Comparison of ENCODE assay signal across 7 cellular contexts in the genomic region with DNA sequence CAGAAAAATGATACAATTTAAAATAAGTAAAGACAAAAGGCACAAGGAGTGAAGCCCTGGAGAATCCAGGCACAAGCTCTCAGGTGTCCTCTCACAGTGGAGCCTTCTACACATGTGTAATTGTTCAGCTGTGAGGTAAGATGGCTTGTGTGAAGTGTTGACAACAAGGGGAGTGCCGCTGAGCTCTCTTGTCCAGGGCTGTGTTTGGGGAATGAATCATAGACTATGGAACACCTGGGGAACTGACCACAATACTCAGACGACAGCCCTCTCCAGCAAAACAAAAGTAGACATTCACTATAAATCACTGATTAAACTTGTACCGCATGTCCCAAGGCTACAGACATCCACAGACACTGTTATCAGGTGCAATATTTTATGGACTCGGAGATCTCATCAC.
DNase-seq lines count a peak whose midpoint lies in the region; ATAC-seq, FAIRE-seq and TF ChIP-seq lines count a peak whose summit lies in the region.
"Not testable (repeated sequence)": the region's sequence is repeated elsewhere in the genome, so short reads cannot be mapped to it uniquely, and the experiment has no call there.

No MANE protein-coding gene starts in this region.

- not testable (repeated sequence) for FAIRE-seq in bronchial epithelial cell (lab: Jason Lieb, UNC)

- not testable (repeated sequence) for H3K36me3 ChIP-seq in bronchial epithelial cell (ENCODE audit: control insufficient read depth, insufficient read depth, low read length); lower lobe of right lung

- DNase-seq in DMS53 (lab: John Stamatoyannopoulos, UW) (peak; percentile 79), NCI-H146 (lab: John Stamatoyannopoulos, UW) (peak; percentile 89), NCI-H2107 (lab: John Stamatoyannopoulos, UW) (peak; percentile 52), NCI-H748 (lab: John Stamatoyannopoulos, UW; ENCODE audit: unreplicated experiment) (peak; percentile 47), SW480 (ENCODE audit: low spot score) (peak; percentile 72), bronchial epithelial cell (ENCODE audit: low read depth) (peak; percentile 68)
- not testable (repeated sequence) for DNase-seq in lower lobe of right lung

- H3K4me3 ChIP-seq in bronchial epithelial cell (ENCODE audit: low read depth, low read length); lower lobe of right lung: not testable (repeated sequence)

- ATAC-seq in lower lobe of right lung = peak; percentile 88 to 89

- intact Hi-C loops in lower lobe of right lung (cut with DNase I) = not testable (repeated sequence)

- not testable (repeated sequence) for H3K27me3 ChIP-seq in bronchial epithelial cell (ENCODE audit: control insufficient read depth, insufficient read depth, low read length); lower lobe of right lung (ENCODE audit: low read depth)

- not testable (repeated sequence) for TF ChIP-seq CTCF in bronchial epithelial cell (IDR thresholded peaks at IDR 0.05; ENCODE audit: insufficient read depth, low read length, severe bottlenecking); lower lobe of right lung (IDR thresholded peaks at IDR 0.05)

- H3K4me1 ChIP-seq in lower lobe of right lung = not testable (repeated sequence)

- not testable (repeated sequence) for H3K9me3 ChIP-seq in lower lobe of right lung

- not testable (repeated sequence) for H3K27ac ChIP-seq in lower lobe of right lung
